Comparison of ENCODE assay signal across 8 cellular contexts in genomic region chr7:41955475-41956243, GRCh38.
DNase-seq lines count a peak whose midpoint lies in the region; ATAC-seq and TF ChIP-seq lines count a peak whose summit lies in the region.

No MANE protein-coding gene starts in this region.

- H3K4me3 ChIP-seq in brain microvascular endothelial cell (ENCODE audit: low read depth, low read length) = no peak overlapping the region
- 0 out of 2 replicates have a peak overlapping the region, but pooled peaks have one; percentile 4 for H3K4me3 ChIP-seq in iPS-20b (ENCODE audit: low read length)
- peak overlapping the region in 2 of 3 donors; percentile 10 to 41 for H3K4me3 ChIP-seq in skeletal muscle tissue (ENCODE audit: low read length in 3 of 3)
- no peak overlapping the region for H3K4me3 ChIP-seq in BE2C (ENCODE audit: low read depth, low read length)

- H3K9ac ChIP-seq in iPS-20b (ENCODE audit: low read depth, low read length) (no peak overlapping the region), skeletal muscle tissue (ENCODE audit: low read depth in 1 of 3, low read length in 3 of 3) (no peak overlapping the region)

- H3K27me3 ChIP-seq in brain microvascular endothelial cell (replicated peaks) (no peaks in the 10 kb centered on the region), iPS-20b (ENCODE audit: insufficient read depth, low read length) (no peaks in the 10 kb centered on the region), skeletal muscle tissue (ENCODE audit: control insufficient read depth in 3 of 3, insufficient read depth in 3 of 3, low read length in 3 of 3) (peaks cover 0 to 7% (median 0%) of the 10 kb centered on the region in 3 donors), BE2C (no peaks in the 10 kb centered on the region)

- peak; percentile 60 for DNase-seq in NCI-H82 (lab: John Stamatoyannopoulos, UW)
- DNase-seq in NCI-H82 treated with DMSO at 0.1 percent for 48 hours (lab: John Stamatoyannopoulos, UW; ENCODE audit: unreplicated experiment) = no peak
- peak; percentile 97 for DNase-seq in brain microvascular endothelial cell
- no peak for DNase-seq in BE2C

- no peaks in the 10 kb centered on the region for H3K9me3 ChIP-seq in iPS-20b (ENCODE audit: insufficient read depth, low read depth, low read length)
- no peaks in the 10 kb centered on the region for H3K9me3 ChIP-seq in skeletal muscle tissue (ENCODE audit: control insufficient read depth in 3 of 3, low read length in 3 of 3)
- H3K9me3 ChIP-seq in BE2C = no peaks in the 10 kb centered on the region

- TF ChIP-seq CTCF in brain microvascular endothelial cell (IDR thresholded peaks at IDR 0.05; ENCODE audit: low read depth, low read length, missing control alignments) = no peak
- TF ChIP-seq CTCF in BE2C (IDR thresholded peaks at IDR 0.05; ENCODE audit: low read depth, low read length) = no peak

- ATAC-seq in GM19452 (IDR thresholded peaks at IDR 0.05; ENCODE audit: unreplicated experiment) = no peak
- ATAC-seq in HG02571 (IDR thresholded peaks at IDR 0.05; ENCODE audit: unreplicated experiment) = no peak

- H3K4me1 ChIP-seq in iPS-20b (ENCODE audit: insufficient read depth, low read length) (peaks cover 6% of the 10 kb centered on the region), skeletal muscle tissue (ENCODE audit: control insufficient read depth in 3 of 3, insufficient read depth in 3 of 3, low read length in 3 of 3) (peaks cover 18 to 29% (median 29%) of the 10 kb centered on the region in 3 donors), BE2C (no peaks in the 10 kb centered on the region)

- in situ Hi-C loops in brain microvascular endothelial cell (cut with HindIII; ENCODE audit: low pct_ligation_motif_present, low sequenced_read_pairs) = no loop called here

- H3K36me3 ChIP-seq in brain microvascular endothelial cell (replicated peaks) (no peaks in the 10 kb centered on the region), iPS-20b (ENCODE audit: insufficient read depth, low read depth, low read length) (no peaks in the 10 kb centered on the region), skeletal muscle tissue (ENCODE audit: control insufficient read depth in 3 of 3, insufficient read depth in 3 of 3, low read length in 3 of 3) (no peaks in the 10 kb centered on the region), BE2C (no peaks in the 10 kb centered on the region)

- no peak overlapping the region for H3K27ac ChIP-seq in brain microvascular endothelial cell
- H3K27ac ChIP-seq in iPS-20b (ENCODE audit: low read length) = no peak overlapping the region
- H3K27ac ChIP-seq in skeletal muscle tissue (ENCODE audit: low read depth, low read length) = no peak overlapping the region

Comparison
In these comparisons a context has a peak if more than half of its experiments do, and no peak if none do; other contexts are left out.
1. DNase-seq: peak in NCI-H82 (single experiment) and brain microvascular endothelial cell (single experiment); none in NCI-H82 treated with DMSO at 0.1 percent for 48 hours (single experiment) and BE2C (single experiment).
2. H3K4me3 ChIP-seq: peak in iPS-20b (single experiment) and skeletal muscle tissue (2 of 3); none in brain microvascular endothelial cell (single experiment) and BE2C (single experiment).